ENCODE assay signal across 9 cellular contexts in genomic region chr6:149716181-149716580, GRCh38. TPM values are rescaled to one million over a fixed set of nuclear protein-coding genes. Genes with fewer than 3 reads are reported as not detected.
DNase-seq lines count a peak whose midpoint lies in the region; ATAC-seq and TF ChIP-seq lines count a peak whose summit lies in the region.
"Had no signal": no experiment of that assay in that cellular context is flagged by ENCODE, and none has a peak within 500 bp of the region (broad histone marks: within the 10 kb centered on the region; RNA-seq: fewer than 3 reads in every experiment).

No MANE protein-coding gene starts in this region.

- no peaks in the 10 kb centered on the region for H3K4me1 Mint-ChIP-seq in Calu3 (ENCODE audit: low read depth, unreplicated experiment)

- H3K36me3 Mint-ChIP-seq in Calu3 (ENCODE audit: insufficient read depth, unreplicated experiment): peaks cover 22% of the 10 kb centered on the region

- H3K27ac Mint-ChIP-seq in Calu3 (ENCODE audit: unreplicated experiment): no peak overlapping the region

- TF ChIP-seq POLR2A in ovary (IDR thresholded peaks at IDR 0.05): no peak

- no peak overlapping the region for H2AFZ ChIP-seq in OCI-LY1 (ENCODE audit: low read length)

- H4K20me1 ChIP-seq in OCI-LY1 (ENCODE audit: insufficient read depth, low read length): no peaks in the 10 kb centered on the region

- DNase-seq in Calu3 (no peak), ovary (no peak), OCI-M2 (lab: John Stamatoyannopoulos, UW; ENCODE audit: unreplicated experiment) (no peak), NCI-H446 (lab: John Stamatoyannopoulos, UW) (no peak), cortex of kidney (lab: John Stamatoyannopoulos, UW) (no peak)

- no peak for TF ChIP-seq EP300 in ovary (IDR thresholded peaks at IDR 0.05)

- H3K4me3 Mint-ChIP-seq in Calu3 (ENCODE audit: low read depth, unreplicated experiment): peak overlapping the region; percentile 95

- BruUV-seq in Calu3 (replicated peaks; lab: Mats Ljungman, UMichigan): no TSS peak

- no peaks in the 10 kb centered on the region for H3K27me3 ChIP-seq in OCI-LY1 (ENCODE audit: insufficient read depth, low read length)
- no peaks in the 10 kb centered on the region for H3K27me3 ChIP-seq in endocrine pancreas (ENCODE audit: control insufficient read depth, insufficient read depth, low read length)
- H3K27me3 ChIP-seq in ovary: no peaks in the 10 kb centered on the region

- no peaks in the 10 kb centered on the region; the same call in 1 of the 2 replicates for H3F3A ChIP-seq in OCI-LY1 (ENCODE audit: insufficient read depth, low read length)

- H3K9ac ChIP-seq in OCI-LY1 (ENCODE audit: low read length) (peak overlapping the region; percentile 100), endocrine pancreas (ENCODE audit: control insufficient read depth, insufficient read depth, low read length) (no peak overlapping the region)

- H3K27me3 Mint-ChIP-seq in Calu3 (ENCODE audit: unreplicated experiment): no peaks in the 10 kb centered on the region

- intact Hi-C loops in Calu3 (cut with micrococcal nuclease; ENCODE audit: unreplicated experiment) (no loop called here), ovary (cut with DNase I) (no loop called here)

- H3K9me3 ChIP-seq in OCI-LY1 (ENCODE audit: low read length): no peaks in the 10 kb centered on the region
- H3K9me3 ChIP-seq in endocrine pancreas (ENCODE audit: control insufficient read depth, low read length): no peaks in the 10 kb centered on the region
- H3K9me3 ChIP-seq in ovary: no peaks in the 10 kb centered on the region

- H3K9me3 Mint-ChIP-seq in Calu3 (ENCODE audit: low read depth, unreplicated experiment): no peaks in the 10 kb centered on the region

- H3K36me3 ChIP-seq in OCI-LY1 (ENCODE audit: insufficient read depth, low read length): no peaks in the 10 kb centered on the region
- H3K36me3 ChIP-seq in endocrine pancreas (ENCODE audit: control insufficient read depth, insufficient read depth, low read length): no peaks in the 10 kb centered on the region
- no peaks in the 10 kb centered on the region for H3K36me3 ChIP-seq in ovary

- H3K9me2 ChIP-seq in OCI-LY1 (ENCODE audit: low read depth, low read length): no peaks in the 10 kb centered on the region

- WGBS in ovary, 3 donors: 10 to 28% (median 15%) methylated on average over 5 of the region's 5 CpGs

- H3K4me1 ChIP-seq in OCI-LY1 (ENCODE audit: insufficient read depth, low read length, severe bottlenecking) (peaks cover 25% of the 10 kb centered on the region), endocrine pancreas (ENCODE audit: control insufficient read depth, insufficient read depth, low read length) (peaks cover 19% of the 10 kb centered on the region), ovary (ENCODE audit: insufficient read depth) (peaks cover 8% of the 10 kb centered on the region)

- H3K4me3 ChIP-seq in OCI-LY1 (ENCODE audit: low read depth, low read length, poor library complexity, severe bottlenecking): peak overlapping the region; percentile 99
- H3K4me3 ChIP-seq in endocrine pancreas (ENCODE audit: control insufficient read depth, insufficient read depth, low read length): peak overlapping the region; percentile 100
- H3K4me3 ChIP-seq in ovary: peak overlapping the region; percentile 96
- H3K4me3 ChIP-seq: lung had no signal

- H3K4me2 ChIP-seq in OCI-LY1 (ENCODE audit: low read length): peak overlapping the region; percentile 77

- H3K27ac ChIP-seq in OCI-LY1 (ENCODE audit: low read depth, low read length, poor library complexity, severe bottlenecking) (no peak overlapping the region), ovary (no peak overlapping the region)

- ATAC-seq in HG02623 (IDR thresholded peaks at IDR 0.05; ENCODE audit: unreplicated experiment): no peak

- CTCF ChIA-PET in Calu3 (lab: Charles Lee): no interaction called here

- peaks cover 50% of the 10 kb centered on the region for H3K79me2 ChIP-seq in OCI-LY1 (ENCODE audit: insufficient read depth, low read length)

- TF ChIP-seq CTCF in Calu3 (IDR thresholded peaks at IDR 0.05; ENCODE audit: unreplicated experiment) (no peak), OCI-LY1 (IDR thresholded peaks at IDR 0.05; ENCODE audit: low read length) (no peak), ovary (IDR thresholded peaks at IDR 0.05) (no peak)

RNA-seq across cellular contexts. Expression of gene LATS1, which starts 1.7 kb away (rescaled TPM):
- total RNA-seq in Calu3 (2022): 20.0 and 20.7 TPM in 2 replicates
- 10 to 100 TPM; 19.6 to 46.0 (median 36.4) TPM for total RNA-seq in ovary
- 10 to 100 TPM; 10.7 to 19.1 TPM for polyA plus RNA-seq in ovary

RNA-seq across cellular contexts. Expression of gene NUP43, which starts 30.1 kb away (rescaled TPM):
- total RNA-seq in Calu3 (2022) (38.4 and 42.8 TPM in 2 replicates), ovary (10 to 100 TPM; 14.2 to 37.3 (median 26.0) TPM)
- 10 to 100 TPM in 1 of 2 donors, 1 to 10 TPM in 1; 8.9 to 20.2 TPM for polyA plus RNA-seq in ovary

RNA-seq across cellular contexts. Expression of gene PCMT1, which starts 33.4 kb away (rescaled TPM):
- total RNA-seq in Calu3 (2022) (56.8 and 63.4 TPM in 2 replicates), ovary (10 to 100 TPM; 48.1 to 61.8 (median 54.7) TPM)
- polyA plus RNA-seq in ovary: 10 to 100 TPM; 49.5 to 71.8 TPM
